ENCODE assay signal across 20 cellular contexts in the genomic region with DNA sequence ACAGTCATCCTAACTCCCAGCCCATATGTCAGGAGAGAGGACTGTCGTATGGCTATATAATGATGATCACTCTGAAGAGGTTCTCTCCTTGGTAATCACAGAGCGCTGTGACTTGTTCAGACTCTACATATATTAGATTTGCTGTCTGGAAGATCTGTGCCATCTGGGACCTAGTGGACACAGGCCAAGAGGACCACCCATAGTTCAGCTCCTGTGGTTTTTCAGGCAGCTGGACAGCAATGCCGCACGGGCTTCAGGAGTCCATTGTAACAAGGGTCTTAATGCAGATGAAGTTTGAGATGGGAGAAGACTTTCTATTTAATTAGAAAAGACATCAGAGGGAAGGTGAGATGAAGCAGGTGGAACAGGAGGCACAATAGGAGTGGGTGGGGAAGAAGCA.
"Had no signal": no experiment of that assay in that cellular context is flagged by ENCODE, and none has a peak within 500 bp of the region (broad histone marks: within the 10 kb centered on the region; RNA-seq: fewer than 3 reads in every experiment).

No MANE protein-coding gene starts in this region.

- H3K4me1 ChIP-seq: parathyroid adenoma, psoas muscle, right lobe of liver, spleen, uterus had no signal

- DNase-seq: effector CD8-positive, alpha-beta T cell; foreskin melanocyte; head of caudate nucleus; hippocampal formation; left colon; left ventricle myocardium superior; mesendoderm; naive B cell; psoas muscle; retina; right lobe of liver; spleen; stimulated activated CD4-positive, alpha-beta T cell treated with anti-CD3 and anti-CD28 coated beads, Interleukin-15, amount 100 ng/mL, for 24 hours; stimulated activated CD4-positive, alpha-beta T cell treated with anti-CD3 and anti-CD28 coated beads, Interleukin-1b, Interleukin-23, amount 100 ng/mL, for 48 hours; stimulated activated CD4-positive, alpha-beta T cell treated with anti-CD3 and anti-CD28 coated beads, Interleukin-4, amount 100 ng/mL, for 24 hours; tibial artery; upper lobe of left lung; uterus had no signal

- H3K27ac ChIP-seq: parathyroid adenoma, psoas muscle, right lobe of liver, spleen, upper lobe of left lung, uterus had no signal

- H3K4me3 ChIP-seq: lung, psoas muscle, right lobe of liver, spleen, tibial artery, upper lobe of left lung, uterus had no signal

- H3K9me3 ChIP-seq: psoas muscle, right lobe of liver, spleen, tibial artery, upper lobe of left lung, uterus had no signal

- H3K27me3 ChIP-seq: right lobe of liver, tibial artery, upper lobe of left lung, uterus had no signal

- H3K36me3 ChIP-seq: right lobe of liver, spleen, tibial artery, upper lobe of left lung, uterus had no signal
